Comparison of ENCODE assay signal across 20 cellular contexts in the genomic region with DNA sequence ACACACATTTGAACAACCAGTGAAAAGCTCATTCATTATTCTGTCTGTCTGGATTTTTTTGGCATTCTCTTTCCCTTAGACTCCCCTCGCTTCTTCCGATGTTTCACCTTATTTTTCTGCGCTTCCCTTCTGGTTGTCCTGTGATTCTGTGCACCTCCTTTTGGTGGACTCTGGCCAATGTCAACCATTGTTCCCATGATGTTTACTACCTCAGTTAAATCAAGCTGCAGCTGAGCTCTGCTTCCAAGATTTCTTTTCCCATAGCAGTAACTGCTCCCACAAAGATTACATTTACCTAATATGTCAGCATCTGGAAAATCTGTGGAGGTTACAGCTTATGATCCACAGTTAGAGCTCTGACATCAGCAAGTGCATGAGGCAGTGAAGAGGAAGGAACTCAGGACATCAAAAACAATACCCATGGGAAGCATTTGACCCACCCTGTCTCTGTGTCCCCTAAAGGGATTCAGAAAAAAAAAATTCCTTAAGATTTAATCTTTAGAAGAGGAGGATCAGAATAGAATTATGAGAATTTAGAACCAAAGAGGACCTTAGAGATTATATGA.
DNase-seq lines count a peak whose midpoint lies in the region; ATAC-seq and TF ChIP-seq lines count a peak whose summit lies in the region.
"Had no signal": no experiment of that assay in that cellular context is flagged by ENCODE, and none has a peak within 500 bp of the region (broad histone marks: within the 10 kb centered on the region; RNA-seq: fewer than 3 reads in every experiment).

No MANE protein-coding gene starts in this region.

- DNase-seq in left ventricle myocardium superior (no peak), Right ventricle myocardium superior (no peak), NCI-H446 (lab: John Stamatoyannopoulos, UW) (peak; percentile 43 to 45), fibroblast of villous mesenchyme (ENCODE audit: low read depth) (peak; percentile 55), uterus (no peak), SIG-M5 (lab: John Stamatoyannopoulos, UW) (no peak)
- DNase-seq: BE2C; EL; NCI-H1105; NCI-H146; NCI-H2081 treated with DMSO at 0.1 percent for 48 hours; NCI-H510A treated with DMSO at 0.1 percent for 48 hours; NCI-H748 treated with DMSO at 0.1 percent for 48 hours; NK-92 treated with Interleukin-12 subunit alpha and Interleukin-12 subunit beta, amount 100 ng/mL, for 24 hours had no signal

- no peak for TF ChIP-seq POLR2A in uterus (IDR thresholded peaks at IDR 0.05)

- intact Hi-C loops in left ventricle myocardium superior (cut with micrococcal nuclease), result no loop called here
- intact Hi-C loops in Right ventricle myocardium superior (cut with DNase I), result no loop called here
- intact Hi-C loops in uterus (cut with DNase I; ENCODE audit: low total_unique reads), result no loop called here

- no peak for TF ChIP-seq CTCF in fibroblast of villous mesenchyme (IDR thresholded peaks at IDR 0.05; ENCODE audit: insufficient read depth, low read depth, low read length)
- no peak for TF ChIP-seq CTCF in uterus (IDR thresholded peaks at IDR 0.05)

- no peaks in the 10 kb centered on the region for H3K9me3 ChIP-seq in uterus
- H3K9me3 ChIP-seq: BE2C, HAP-1, SJSA1 had no signal

- no peaks in the 10 kb centered on the region for H3K4me1 ChIP-seq in uterus
- H3K4me1 ChIP-seq: BE2C, HAP-1, SJSA1 had no signal

- H3K36me3 ChIP-seq in uterus, result no peaks in the 10 kb centered on the region
- H3K36me3 ChIP-seq: BE2C, HAP-1, SJSA1 had no signal

- ATAC-seq in left ventricle myocardium superior (peak; percentile 47), Right ventricle myocardium superior (ENCODE audit: poor library complexity) (no peak), GM19351 (IDR thresholded peaks at IDR 0.05; ENCODE audit: unreplicated experiment) (no peak), GM21528 (IDR thresholded peaks at IDR 0.05; ENCODE audit: low FRiP score, unreplicated experiment) (no peak)
- ATAC-seq: Panc1 had no signal

- H3K4me3 ChIP-seq in fibroblast of villous mesenchyme (ENCODE audit: low read depth, low read length) (no peak overlapping the region), uterus (no peak overlapping the region)
- H3K4me3 ChIP-seq: HAP-1, SJSA1 had no signal

- H3K27me3 ChIP-seq in uterus, result no peaks in the 10 kb centered on the region
- H3K27me3 ChIP-seq: BE2C, SJSA1 had no signal

- H3K27ac ChIP-seq in uterus, result peak overlapping the region; percentile 45 to 72
- H3K27ac ChIP-seq: KMS-11, SJSA1 had no signal

Comparison
In these comparisons a context has a peak if more than half of its experiments do, and no peak if none do; other contexts are left out.
1. DNase-seq: peak in NCI-H446 (2 of 2) and fibroblast of villous mesenchyme (single experiment); none in left ventricle myocardium superior (single experiment), Right ventricle myocardium superior (single experiment), uterus (0 of 2) and SIG-M5 (single experiment).